ENCODE assay signal across 26 cellular contexts in genomic region chr1:109237512-109237911, GRCh38. TPM values are rescaled to one million over a fixed set of nuclear protein-coding genes. Genes with fewer than 3 reads are reported as not detected.
DNase-seq lines count a peak whose midpoint lies in the region; FAIRE-seq and TF ChIP-seq lines count a peak whose summit lies in the region.
"Had no signal": no experiment of that assay in that cellular context is flagged by ENCODE, and none has a peak within 500 bp of the region (broad histone marks: within the 10 kb centered on the region; RNA-seq: fewer than 3 reads in every experiment).

No MANE protein-coding gene starts in this region.

- FAIRE-seq in D721Med (lab: Jason Lieb, UNC) = no peak
- FAIRE-seq: A204.1, colon, HTR-8/SVneo had no signal

- no peaks in the 10 kb centered on the region for H3K27me3 Mint-ChIP-seq in MCF 10A (ENCODE audit: insufficient read depth, unreplicated experiment)

- intact Hi-C loops in MCF 10A (cut with micrococcal nuclease) (no loop called here), breast epithelium (cut with DNase I; ENCODE audit: low total_unique reads) (no loop called here), OCI-LY7 (cut with micrococcal nuclease; ENCODE audit: unreplicated experiment) (no loop called here)

- TF ChIP-seq CTCF in MCF 10A (IDR thresholded peaks at IDR 0.05; ENCODE audit: unreplicated experiment) = no peak
- no peak for TF ChIP-seq CTCF in breast epithelium (IDR thresholded peaks at IDR 0.05)
- TF ChIP-seq CTCF in OCI-LY7 (conservative IDR thresholded peaks at IDR 0.05; ENCODE audit: low read length) = no peak
- no peak for TF ChIP-seq CTCF in D721Med (IDR thresholded peaks at IDR 0.05; ENCODE audit: insufficient read depth, missing control alignments)

- no peaks in the 10 kb centered on the region for H3K9me2 ChIP-seq in OCI-LY7 (ENCODE audit: insufficient read depth, low read length)

- no peaks in the 10 kb centered on the region for H3K27me3 ChIP-seq in breast epithelium
- no peaks in the 10 kb centered on the region for H3K27me3 ChIP-seq in ectodermal cell (ENCODE audit: control insufficient read depth, insufficient read depth, low read length, poor library complexity, severe bottlenecking)
- H3K27me3 ChIP-seq: gastroesophageal sphincter, hepatocyte had no signal

- no peaks in the 10 kb centered on the region for H3K9me3 ChIP-seq in breast epithelium
- no peaks in the 10 kb centered on the region for H3K9me3 ChIP-seq in OCI-LY7 (ENCODE audit: low read length)
- no peaks in the 10 kb centered on the region for H3K9me3 ChIP-seq in ectodermal cell (ENCODE audit: control insufficient read depth, low read length)
- H3K9me3 ChIP-seq: gastroesophageal sphincter, left lung had no signal

- H3K36me3 Mint-ChIP-seq in MCF 10A (ENCODE audit: insufficient read depth, unreplicated experiment) = peaks cover 97% of the 10 kb centered on the region

- peaks cover 23% of the 10 kb centered on the region for H3K4me1 Mint-ChIP-seq in MCF 10A (ENCODE audit: insufficient read depth, unreplicated experiment)

- no peaks in the 10 kb centered on the region for H3K9me3 Mint-ChIP-seq in MCF 10A (ENCODE audit: unreplicated experiment)
- H3K9me3 Mint-ChIP-seq: activated T-cell treated with anti-CD3 and anti-CD28 coated beads, Interleukin-2, amount 50 U/mL, for 4 hours; endodermal cell had no signal

- no peaks in the 10 kb centered on the region for H3K79me2 ChIP-seq in OCI-LY7 (ENCODE audit: insufficient read depth, low read depth, low read length)
- H3K79me2 ChIP-seq: hepatocyte had no signal

- TF ChIP-seq POLR2A in breast epithelium (IDR thresholded peaks at IDR 0.05) = no peak

- H4K20me1 ChIP-seq in OCI-LY7 (ENCODE audit: insufficient read depth, low read length) = no peaks in the 10 kb centered on the region

- POLR2A ChIA-PET in MCF 10A (lab: Yijun Ruan, JAX) (interaction anchor here (0.6 to 4.9 kb wide), 6 partner anchors 12 to 45 kb away, joined by 3 to 68 read pairs (median 16); partner anchors contain the start of genes PSRC1 and SARS1), OCI-LY7 (lab: Charles Lee) (interaction anchor here (1.1 kb wide), 1 partner anchor 14 kb away, joined by 6 read pairs; no protein-coding TSS in a partner anchor), HEK293T (lab: Yijun Ruan, JAX) (interaction anchor here (3.2 to 3.7 kb wide), 2 partner anchors 11 to 23 kb away, joined by 28 to 34 read pairs; partner anchors contain the start of genes CELSR2 and SARS1)

- H3K4me3 ChIP-seq in breast epithelium = no peak overlapping the region
- no peak overlapping the region for H3K4me3 ChIP-seq in OCI-LY7 (ENCODE audit: low read depth, low read length, poor library complexity, severe bottlenecking)
- no peak overlapping the region for H3K4me3 ChIP-seq in ectodermal cell (ENCODE audit: insufficient read depth, low read depth, low read length)
- H3K4me3 ChIP-seq: gastroesophageal sphincter, hepatocyte, left lung had no signal

- no peaks in the 10 kb centered on the region for H3K4me1 ChIP-seq in breast epithelium
- H3K4me1 ChIP-seq in OCI-LY7 (ENCODE audit: insufficient read depth, low read length, poor library complexity, severe bottlenecking) = no peaks in the 10 kb centered on the region
- peaks cover 30% of the 10 kb centered on the region for H3K4me1 ChIP-seq in ectodermal cell (ENCODE audit: control insufficient read depth, insufficient read depth, low read length)

- peaks cover 22% of the 10 kb centered on the region for H3K36me3 ChIP-seq in breast epithelium
- H3K36me3 ChIP-seq in OCI-LY7 (ENCODE audit: insufficient read depth, low read length) = peaks cover 64% of the 10 kb centered on the region
- H3K36me3 ChIP-seq in ectodermal cell (ENCODE audit: control insufficient read depth, insufficient read depth, low read length) = peaks cover 51% of the 10 kb centered on the region

- no peak overlapping the region for H3K27ac ChIP-seq in breast epithelium
- H3K27ac ChIP-seq in OCI-LY7 (ENCODE audit: low read depth, low read length, poor library complexity, severe bottlenecking) = no peak overlapping the region
- H3K27ac ChIP-seq in ectodermal cell (ENCODE audit: insufficient read depth, low read depth, low read length, poor library complexity, severe bottlenecking) = peak overlapping the region; percentile 65
- peak overlapping the region; percentile 40 for H3K27ac ChIP-seq in substantia nigra (ENCODE audit: low read depth, low read length, poor library complexity, severe bottlenecking)
- H3K27ac ChIP-seq: gastroesophageal sphincter, hepatocyte, left lung had no signal

- no peak for DNase-seq in MCF 10A (ENCODE audit: unreplicated experiment)
- DNase-seq in breast epithelium (ENCODE audit: low spot score in 2 of 2) = no peak
- no peak for DNase-seq in OCI-LY7 (ENCODE audit: low spot score)
- DNase-seq in substantia nigra (lab: John Stamatoyannopoulos, UW) = no peak
- no peak for DNase-seq in HEK293T (ENCODE audit: extremely low spot score)
- no peak for DNase-seq in KG1 (lab: John Stamatoyannopoulos, UW)
- DNase-seq in D721Med (ENCODE audit: insufficient read length, low spot score) = no peak
- DNase-seq: activated CD4-positive, alpha-beta T cell treated with anti-CD3 and anti-CD28 coated beads for 4 hours; activated naive CD4-positive, alpha-beta T cell treated with anti-CD3 and anti-CD28 coated beads, Interleukin-2, amount 50 U/mL, for 16 hours; activated T-cell treated with anti-CD3 and anti-CD28 coated beads, Interleukin-2, amount 50 U/mL, for 4 hours; amniotic stem cell; endodermal cell; GDM1; Kasumi-1; left lung; MV-4-11; NCI-H146; nucleus accumbens; OCI-M1; stimulated activated naive CD4-positive, alpha-beta T cell had no signal

- no peak overlapping the region for H3K4me2 ChIP-seq in OCI-LY7 (ENCODE audit: low read length)
- H3K4me2 ChIP-seq: hepatocyte had no signal

- 52 to 55% methylated on average over 3 of the region's 3 CpGs for WGBS in ectodermal cell, 2 experiments

- BruUV-seq in MCF 10A (replicated peaks; lab: Mats Ljungman, UMichigan) (no TSS peak), OCI-LY7 (replicated peaks; lab: Mats Ljungman, UMichigan) (TSS peak; percentile 77)

- CTCF ChIA-PET in MCF 10A (lab: Yijun Ruan, JAX) (interaction anchor here (1.4 to 2.5 kb wide), 3 partner anchors 12 to 39 kb away, joined by 7 to 9 read pairs (median 7); partner anchors contain the start of gene CELSR2), OCI-LY7 (lab: Charles Lee; ENCODE audit: unreplicated experiment) (no interaction called here), HEK293T (lab: Yijun Ruan, JAX) (interaction anchor here (0.6 to 3.1 kb wide), 3 partner anchors 10 to 770 kb away, joined by 3 to 23 read pairs (median 9); no protein-coding TSS in a partner anchor)

- H3K27ac Mint-ChIP-seq in MCF 10A (ENCODE audit: low read depth, unreplicated experiment) = peak overlapping the region; percentile 57
- H3K27ac Mint-ChIP-seq: endodermal cell had no signal

- H2AFZ ChIP-seq in OCI-LY7 (ENCODE audit: low read length) = no peak overlapping the region
- H2AFZ ChIP-seq: hepatocyte had no signal

- H3K4me3 Mint-ChIP-seq in MCF 10A (ENCODE audit: unreplicated experiment) = no peak overlapping the region
- H3K4me3 Mint-ChIP-seq: activated T-cell treated with anti-CD3 and anti-CD28 coated beads, Interleukin-2, amount 50 U/mL, for 4 hours; endodermal cell had no signal

TF ChIP-seq in HEK293T, 16 proteins besides CTCF, POLR2A, EP300 and RAD21:
- TF ChIP-seq FOXA1 (IDR thresholded peaks at IDR 0.05) (no peak), L3MBTL2 (conservative IDR thresholded peaks at IDR 0.05) (no peak), ARNT (IDR thresholded peaks at IDR 0.05) (no peak), ZNF384 (IDR thresholded peaks at IDR 0.05) (no peak), SUZ12 (IDR thresholded peaks at IDR 0.05) (no peak), TARDBP (IDR thresholded peaks at IDR 0.05) (no peak), LEF1 (IDR thresholded peaks at IDR 0.05; ENCODE audit: borderline replicate concordance) (no peak), PKNOX1 (IDR thresholded peaks at IDR 0.05) (no peak), NFRKB (IDR thresholded peaks at IDR 0.05) (no peak), BHLHE40 (IDR thresholded peaks at IDR 0.05; ENCODE audit: borderline replicate concordance) (no peak), ELF4 (IDR thresholded peaks at IDR 0.05) (no peak), FOXK2 (IDR thresholded peaks at IDR 0.05) (no peak), SP1 (IDR thresholded peaks at IDR 0.05) (no peak), CTBP1 (IDR thresholded peaks at IDR 0.05; ENCODE audit: borderline replicate concordance) (no peak)

RNA-seq across cellular contexts. Expression of gene CELSR2, which starts 11.8 kb away (rescaled TPM):
- total RNA-seq in MCF 10A (2022) (6.9 and 7.2 TPM in 2 replicates), breast epithelium (10 to 100 TPM in 2 of 3 donors, 1 to 10 TPM in 1; 1.3 to 19.5 (median 13.8) TPM), OCI-LY7 (2022) (12.5 and 13.0 TPM in 2 replicates)
- total RNA-seq in OCI-LY7 (2014; rRNA removed; shearing (Covaris generic)) = 5.0 and 6.9 TPM in 2 replicates
- polyA plus RNA-seq in ectodermal cell (2013, experiment 1 of 4) = 31.0 TPM
- 40.1 TPM for polyA plus RNA-seq in ectodermal cell (2013, experiment 2 of 4)
- polyA plus RNA-seq in ectodermal cell (2013, experiment 3 of 4) = 35.2 TPM
- 42.8 TPM for polyA plus RNA-seq in ectodermal cell (2013, experiment 4 of 4)

RNA-seq across cellular contexts. Expression of gene SARS1, which starts 23.8 kb away (rescaled TPM):
- total RNA-seq in MCF 10A (2022) (381 and 492 TPM in 2 replicates), breast epithelium (100 to 1,000 TPM; 146 to 172 (median 161) TPM), OCI-LY7 (2022) (290 and 323 TPM in 2 replicates)
- 277 and 295 TPM in 2 replicates for total RNA-seq in OCI-LY7 (2014; rRNA removed; shearing (Covaris generic))
- polyA plus RNA-seq in ectodermal cell (2013, experiment 1 of 4) = 123 TPM
- polyA plus RNA-seq in ectodermal cell (2013, experiment 2 of 4) = 127 TPM
- 108 TPM for polyA plus RNA-seq in ectodermal cell (2013, experiment 3 of 4)
- 119 TPM for polyA plus RNA-seq in ectodermal cell (2013, experiment 4 of 4)

RNA-seq across cellular contexts. Expression of gene PSRC1, which starts 45.4 kb away (rescaled TPM):
- total RNA-seq in MCF 10A (2022) (13.0 and 19.4 TPM in 2 replicates), breast epithelium (1 to 10 TPM; 4.2 to 5.9 (median 4.3) TPM), OCI-LY7 (2022) (40.7 and 43.7 TPM in 2 replicates)
- 42.7 and 44.5 TPM in 2 replicates for total RNA-seq in OCI-LY7 (2014; rRNA removed; shearing (Covaris generic))
- 69.0 TPM for polyA plus RNA-seq in ectodermal cell (2013, experiment 1 of 4)
- 61.2 TPM for polyA plus RNA-seq in ectodermal cell (2013, experiment 2 of 4)
- 62.7 TPM for polyA plus RNA-seq in ectodermal cell (2013, experiment 3 of 4)
- polyA plus RNA-seq in ectodermal cell (2013, experiment 4 of 4) = 68.0 TPM

Comparison
In these comparisons a context has a peak if more than half of its experiments do, and no peak if none do; other contexts are left out.
1. H3K27ac ChIP-seq: peak in ectodermal cell (single experiment) and substantia nigra (single experiment); none in breast epithelium (0 of 2) and OCI-LY7 (single experiment).